In the genomic region with DNA sequence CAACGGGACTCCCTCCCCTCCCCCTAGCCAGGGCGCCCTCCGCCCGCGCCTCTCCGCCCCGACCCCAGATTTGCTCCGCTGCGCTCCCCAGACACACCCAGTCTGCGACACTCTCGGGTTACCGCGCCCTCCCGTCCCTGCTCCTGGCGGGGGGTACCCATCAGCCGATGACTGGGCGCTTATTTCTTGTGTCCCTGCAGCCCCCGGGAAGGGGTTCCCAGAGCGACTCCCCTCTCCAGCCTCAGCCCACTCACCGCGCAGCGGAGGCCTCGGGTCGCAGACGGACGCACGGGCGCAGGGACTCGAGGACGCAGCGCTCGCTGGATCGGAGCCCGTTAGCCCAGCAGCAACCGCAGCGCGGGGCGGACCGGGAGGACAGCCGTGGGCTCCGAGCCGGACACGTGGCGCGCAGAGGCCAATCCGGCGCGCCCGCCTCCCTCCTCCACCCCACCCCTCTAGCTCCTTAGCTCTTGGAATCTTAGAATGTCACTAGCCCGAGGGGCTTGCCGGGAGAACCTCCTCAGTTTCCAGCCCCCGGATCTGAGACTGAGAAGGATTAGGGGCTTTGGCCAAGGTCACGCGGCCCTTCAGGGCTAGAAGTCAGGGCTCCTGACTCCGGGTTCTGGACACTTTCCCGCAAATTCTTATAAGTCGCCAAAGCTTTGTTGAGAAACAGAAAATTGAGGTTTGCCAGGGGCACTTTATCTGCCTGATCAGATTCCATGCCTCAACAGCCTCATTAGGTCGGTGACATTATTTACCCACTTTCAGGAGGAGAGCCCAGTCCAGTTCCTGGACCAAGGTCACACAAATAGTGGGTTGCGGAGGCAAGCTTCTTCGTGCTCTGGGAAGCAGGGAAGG, we compare ENCODE assay signal across 8 cellular contexts.
A peak's percentile ranks its signal among the peaks of the same experiment; 100 is the strongest.
DNase-seq lines count a peak whose midpoint lies in the region; ATAC-seq and TF ChIP-seq lines count a peak whose summit lies in the region.

A gene (minus strand): TSS at position 354 of the 861 bp plus-strand sequence. CDS start 9,878 bp downstream, outside the sequence.

- peak; percentile 40 for ATAC-seq in HG03159 (IDR thresholded peaks at IDR 0.05; ENCODE audit: unreplicated experiment)

- in situ Hi-C loops in GM18951 (cut with MboI; ENCODE audit: low sequenced_read_pairs, unreplicated experiment): no loop called here

- TF ChIP-seq CTCF in AG09309 (IDR thresholded peaks at IDR 0.05; ENCODE audit: control insufficient read depth, insufficient read depth, low read depth, low read length, missing control alignments) (no peak), epithelial cell of esophagus (IDR thresholded peaks at IDR 0.05; ENCODE audit: insufficient read depth, low read depth, low read length, missing control alignments) (no peak)

- DNase-seq in AG09309 (ENCODE audit: low read depth) (peak; percentile 27), NOMO-1 (lab: John Stamatoyannopoulos, UW; ENCODE audit: unreplicated experiment in 2 of 2) (peak; percentile 43 to 57), activated T-cell treated with anti-CD3 and anti-CD28 coated beads for 4 hours (peak; percentile 39), epithelial cell of esophagus (ENCODE audit: low read depth) (peak; percentile 69), middle frontal gyrus (ENCODE audit: extremely low spot score, low spot score) (peak; percentile 84)
- peak; percentile 79 for DNase-seq in stimulated activated CD8-positive, alpha-beta memory T cell treated with anti-CD3 and anti-CD28 coated beads, Interleukin-4, amount 100 ng/mL, for 48 hours

- H3K4me3 ChIP-seq in AG09309 (ENCODE audit: control insufficient read depth, low read depth, low read length) (peak within 1 kb of the TSS; percentile 88), epithelial cell of esophagus (ENCODE audit: low read length) (peak within 1 kb of the TSS; percentile 40)

- TF ChIP-seq POLR2A in GM18951 (IDR thresholded peaks at IDR 0.05; ENCODE audit: extremely low read depth, insufficient read depth, insufficient read length): peak; percentile 83

Comparison
In these comparisons a context has a peak if more than half of its experiments do, and no peak if none do; other contexts are left out.
1. Peak in every context shown above with its lines: DNase-seq, ATAC-seq and H3K4me3 ChIP-seq.
2. DNase-seq: peak in every context shown above with its lines; median percentile 84 in middle frontal gyrus; 79 in stimulated activated CD8-positive, alpha-beta memory T cell treated with anti-CD3 and anti-CD28 coated beads, Interleukin-4, amount 100 ng/mL, for 48 hours; 69 in epithelial cell of esophagus; 50 in NOMO-1; 39 in activated T-cell treated with anti-CD3 and anti-CD28 coated beads for 4 hours; 27 in AG09309.